8 cellular contexts compared by ENCODE assay signal in genomic region chr20:2508631-2509467, GRCh38. TPM values are rescaled to one million over a fixed set of nuclear protein-coding genes. Genes with fewer than 3 reads are reported as not detected.
A peak's percentile ranks its signal among the peaks of the same experiment; 100 is the strongest.
DNase-seq lines count a peak whose midpoint lies in the region; ATAC-seq, FAIRE-seq and TF ChIP-seq lines count a peak whose summit lies in the region.

TSS of gene ZNF343 (minus strand) at chr20:2508915. CDS start at chr20:2493895, 15,020 bp downstream.

- H3K27ac Mint-ChIP-seq in naive thymus-derived CD8-positive, alpha-beta T cell, result peak within 1 kb of the TSS; percentile 90 to 99 (median 97)

- no peak for FAIRE-seq in RCC 7860 (lab: Jason Lieb, UNC)

- H3K27me3 ChIP-seq in fibroblast of lung (ENCODE audit: control insufficient read depth, insufficient read depth, low read length), result no peaks in the 10 kb centered on the region

- DNase-seq in DMS79 (lab: John Stamatoyannopoulos, UW), result peak; percentile 54
- peak; percentile 61 for DNase-seq in RCC 7860 (ENCODE audit: low spot score)
- peak; percentile 59 for DNase-seq in activated T-helper 1 cell treated with Interleukin-2 at 50 U/mL for 16 hours (ENCODE audit: low read depth)
- DNase-seq in fibroblast of lung (ENCODE audit: low read depth in 2 of 2), result peak; percentile 79 to 81
- DNase-seq in naive thymus-derived CD8-positive, alpha-beta T cell, result peak; percentile 59 to 91 (median 74)
- peak; percentile 75 for DNase-seq in stimulated activated naive CD4-positive, alpha-beta T cell treated with Interleukin-2 at 50 U/mL for 16 hours (lab: John Stamatoyannopoulos, UW)

- no peaks in the 10 kb centered on the region for H3K4me1 ChIP-seq in fibroblast of lung (ENCODE audit: control insufficient read depth, extremely low read depth, insufficient read depth, low read length)

- peak within 1 kb of the TSS; percentile 81 to 97 (median 88) for H3K4me3 ChIP-seq in fibroblast of lung (replicated peaks in 1 of 4; ENCODE audit: control extremely low read depth in 1 of 4, insufficient read depth in 1 of 4, low read depth in 3 of 4, low read length in 4 of 4)

- peaks cover 0 to 21% (median 6%) of the 10 kb centered on the region in 5 donors for H3K27me3 Mint-ChIP-seq in naive thymus-derived CD8-positive, alpha-beta T cell

- peak within 1 kb of the TSS; percentile 100 for H2AFZ ChIP-seq in fibroblast of lung (ENCODE audit: low read length)

- H3K27ac ChIP-seq in fibroblast of lung (ENCODE audit: insufficient read depth, low read length), result peak within 1 kb of the TSS; percentile 93

- H3K4me1 Mint-ChIP-seq in naive thymus-derived CD8-positive, alpha-beta T cell, result peaks cover 12 to 29% (median 20%) of the 10 kb centered on the region in 4 donors

- POLR2A ChIA-PET in naive thymus-derived CD8-positive, alpha-beta T cell (lab: Charles Lee), result interaction anchor here (0.6 to 3.4 kb wide), 5 partner anchors 16 to 1473 kb away, joined by 3 to 32 read pairs (median 11); partner anchors contain the start of genes NOP56 and SNRPB

- peak within 1 kb of the TSS; percentile 95 to 100 (median 100) for H3K4me3 Mint-ChIP-seq in naive thymus-derived CD8-positive, alpha-beta T cell

- no peaks in the 10 kb centered on the region for H3K36me3 Mint-ChIP-seq in naive thymus-derived CD8-positive, alpha-beta T cell

- peak within 1 kb of the TSS; percentile 96 for H3K4me2 ChIP-seq in fibroblast of lung (ENCODE audit: extremely low read depth, insufficient read depth, low read length)

- H3K79me2 ChIP-seq in fibroblast of lung (ENCODE audit: control insufficient read depth, insufficient read depth, low read length), result peaks cover 14% of the 10 kb centered on the region

- no peaks in the 10 kb centered on the region for H4K20me1 ChIP-seq in fibroblast of lung (ENCODE audit: control insufficient read depth, extremely low read depth, insufficient read depth, low read length)

- peak within 1 kb of the TSS; percentile 89 for H3K9ac ChIP-seq in fibroblast of lung (ENCODE audit: insufficient read depth, low read length)

- ATAC-seq in GM21619 (IDR thresholded peaks at IDR 0.05; ENCODE audit: unreplicated experiment), result peak; percentile 95
- peak; percentile 93 for ATAC-seq in naive thymus-derived CD8-positive, alpha-beta T cell

- H3K9me3 ChIP-seq in fibroblast of lung (ENCODE audit: control insufficient read depth, insufficient read depth, low read depth, low read length), result no peaks in the 10 kb centered on the region

- TF ChIP-seq CTCF in fibroblast of lung (conservative IDR thresholded peaks at IDR 0.05 in 1 of 2, IDR thresholded peaks at IDR 0.05 in 1 of 2; ENCODE audit: low read depth in 1 of 2, low read length in 2 of 2), result no peak

- no peaks in the 10 kb centered on the region for H3K9me3 Mint-ChIP-seq in naive thymus-derived CD8-positive, alpha-beta T cell

- TF ChIP-seq RAD21 in Ishikawa (IDR thresholded peaks at IDR 0.05; ENCODE audit: low read depth), result no peak

- TF ChIP-seq EP300 in Ishikawa (IDR thresholded peaks at IDR 0.05; ENCODE audit: borderline replicate concordance), result no peak

- no peaks in the 10 kb centered on the region for H3K36me3 ChIP-seq in fibroblast of lung (ENCODE audit: control insufficient read depth, insufficient read depth, low read length)

TF ChIP-seq in Ishikawa, 13 proteins besides CTCF, POLR2A, EP300 and RAD21:
- TF ChIP-seq, protein P1, sequence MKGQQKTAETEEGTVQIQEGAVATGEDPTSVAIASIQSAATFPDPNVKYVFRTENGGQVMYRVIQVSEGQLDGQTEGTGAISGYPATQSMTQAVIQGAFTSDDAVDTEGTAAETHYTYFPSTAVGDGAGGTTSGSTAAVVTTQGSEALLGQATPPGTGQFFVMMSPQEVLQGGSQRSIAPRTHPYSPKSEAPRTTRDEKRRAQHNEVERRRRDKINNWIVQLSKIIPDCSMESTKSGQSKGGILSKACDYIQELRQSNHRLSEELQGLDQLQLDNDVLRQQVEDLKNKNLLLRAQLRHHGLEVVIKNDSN (IDR thresholded peaks at IDR 0.05), result no peak
- TF ChIP-seq CEBPB (IDR thresholded peaks at IDR 0.05) (no peak), TEAD4 (IDR thresholded peaks at IDR 0.05) (no peak), FOXM1 (IDR thresholded peaks at IDR 0.05; ENCODE audit: borderline replicate concordance, low read depth) (no peak), NFIC (IDR thresholded peaks at IDR 0.05) (no peak), ZBTB7A (IDR thresholded peaks at IDR 0.05; ENCODE audit: low read depth) (no peak), CREB1 (IDR thresholded peaks at IDR 0.05; ENCODE audit: low read depth) (0 out of 2 replicates have a peak, but pooled peaks have one; percentile 36), MAX (IDR thresholded peaks at IDR 0.05) (peak; percentile 85), EGR1 (IDR thresholded peaks at IDR 0.05) (no peak), REST (IDR thresholded peaks at IDR 0.05; ENCODE audit: low read depth) (no peak), YY1 (IDR thresholded peaks at IDR 0.05; ENCODE audit: low read depth) (peak; percentile 54; the same call in 1 of the 2 replicates), TAF1 (IDR thresholded peaks at IDR 0.05; ENCODE audit: low read depth) (peak; percentile 70), TCF12 (IDR thresholded peaks at IDR 0.05; ENCODE audit: low read depth) (peak; percentile 36; the same call in 1 of the 2 replicates)

RNA-seq across cellular contexts. Expression of gene ZNF343, which starts in this region (rescaled TPM):
- total RNA-seq in fibroblast of lung, result 13.1 and 15.0 TPM in 2 replicates
- 7.8 and 11.2 TPM in 2 replicates for polyA plus RNA-seq in fibroblast of lung
- polyA plus RNA-seq in fibroblast of lung (2012), result 6.0 and 8.7 TPM in 2 replicates
- 5.9 and 12.8 TPM in 2 replicates for polyA minus RNA-seq in fibroblast of lung (ENCODE audit: low replicate concordance)
- total RNA-seq in naive thymus-derived CD8-positive, alpha-beta T cell, result 10 to 100 TPM; 13.3 to 14.2 TPM
- 1 to 10 TPM; 1.7 to 5.0 (median 3.2) TPM for polyA plus RNA-seq in naive thymus-derived CD8-positive, alpha-beta T cell

Comparison
In these comparisons a context has a peak if more than half of its experiments do, and no peak if none do; other contexts are left out.
1. Peak in every context shown above with its lines: DNase-seq, ATAC-seq, H3K4me3 ChIP-seq and H3K27ac ChIP-seq.